ENCODE assay signal across 8 cellular contexts in the genomic region with DNA sequence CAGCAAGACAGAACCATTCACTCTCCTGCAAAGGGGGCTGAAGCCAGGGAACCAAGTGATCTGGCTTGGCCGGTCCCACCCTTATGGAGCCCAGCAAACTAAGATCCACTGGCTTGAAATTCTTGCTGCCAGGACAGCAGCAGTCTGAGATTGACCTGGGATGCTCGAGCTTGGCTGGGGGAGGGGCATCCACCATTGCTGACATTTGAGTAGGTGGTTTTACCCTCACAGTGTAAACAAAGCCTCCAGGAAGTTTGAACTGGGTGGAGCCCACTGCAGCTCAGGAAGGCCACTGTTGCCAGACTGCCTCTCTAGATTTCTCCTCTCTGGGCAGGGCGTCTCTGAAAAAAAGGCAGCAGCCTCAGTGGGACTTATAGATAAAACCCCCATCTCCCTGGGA.
DNase-seq lines count a peak whose midpoint lies in the region; ATAC-seq, FAIRE-seq and TF ChIP-seq lines count a peak whose summit lies in the region.
"Had no signal": no experiment of that assay in that cellular context is flagged by ENCODE, and none has a peak within 500 bp of the region (broad histone marks: within the 10 kb centered on the region; RNA-seq: fewer than 3 reads in every experiment).

No MANE protein-coding gene starts in this region.

- ATAC-seq in CD8-positive, alpha-beta T cell, result no peak
- ATAC-seq in T-helper 17 cell, result no peak
- ATAC-seq in left colon, result peak; percentile 59
- no peak for ATAC-seq in pancreas
- no peak for ATAC-seq in HG03159 (IDR thresholded peaks at IDR 0.05; ENCODE audit: unreplicated experiment)
- ATAC-seq in GM18520 (IDR thresholded peaks at IDR 0.05; ENCODE audit: unreplicated experiment), result no peak

- intact Hi-C loops in CD8-positive, alpha-beta T cell (cut with DNase I, micrococcal nuclease), result loop anchor here in 1 of 2 experiments (5.0 kb wide), 1 partner anchor 37 kb away; no protein-coding TSS in a partner anchor
- intact Hi-C loops in left colon (cut with DNase I, micrococcal nuclease), result no loop called here
- intact Hi-C loops in pancreas (cut with DNase I), result no loop called here

- no peaks in the 10 kb centered on the region for H3K27me3 ChIP-seq in CD8-positive, alpha-beta T cell (ENCODE audit: insufficient read depth, low read length)
- H3K27me3 ChIP-seq in H9 (ENCODE audit: insufficient read depth, low read length) (no peaks in the 10 kb centered on the region), pancreas (no peaks in the 10 kb centered on the region)

- FAIRE-seq in pancreas (lab: Jason Lieb, UNC), result no peak

- H3K23me2 ChIP-seq in H9 (ENCODE audit: insufficient read length, low read depth, low read length, poor library complexity, severe bottlenecking), result no peaks in the 10 kb centered on the region

- H4K91ac ChIP-seq in H9 (ENCODE audit: insufficient read length, low read depth, low read length), result no peak overlapping the region

- no peak overlapping the region for H3T11ph ChIP-seq in H9 (ENCODE audit: low read length)

- WGBS in H9 (ENCODE audit: extremely low coverage, insufficient read length, low lambda C conversion rate), result no CpG with 5 or more reads among the region's 3 CpGs
- WGBS in pancreas, 2 donors, result 57 to 61% methylated on average over 3 of the region's 3 CpGs

- no peak overlapping the region for H3K23ac ChIP-seq in H9 (ENCODE audit: insufficient read length, low read depth, low read length)

- no peak overlapping the region for H4K8ac ChIP-seq in H9 (replicated peaks; ENCODE audit: insufficient read length, low read depth, low read length)

- POLR2A ChIA-PET in CD8-positive, alpha-beta T cell (lab: Charles Lee), result interaction anchor here (0.7 to 1.9 kb wide), 4 partner anchors 10 to 26 kb away, joined by 3 to 6 read pairs (median 3); no protein-coding TSS in a partner anchor

- H2BK12ac ChIP-seq in H9 (ENCODE audit: insufficient read length, low read depth, low read length), result no peak overlapping the region

- H2BK20ac ChIP-seq in H9 (ENCODE audit: low read depth, low read length, poor library complexity, severe bottlenecking), result no peak overlapping the region

- no peak overlapping the region for H3K4ac ChIP-seq in H9 (ENCODE audit: low read depth, low read length)

- no peak overlapping the region for H3K56ac ChIP-seq in H9 (ENCODE audit: insufficient read length, low read depth, low read length)

- H3K18ac ChIP-seq in H9 (ENCODE audit: insufficient read length, low read depth, low read length), result no peak overlapping the region

- no peak overlapping the region for H2AFZ ChIP-seq in H9 (ENCODE audit: low read length)

- H3K79me1 ChIP-seq in H9 (ENCODE audit: insufficient read depth, low read depth, low read length, poor library complexity, severe bottlenecking), result no peaks in the 10 kb centered on the region

- no peaks in the 10 kb centered on the region for H3K79me2 ChIP-seq in H9 (ENCODE audit: insufficient read depth, low read length)

- H3K36me3 ChIP-seq in CD8-positive, alpha-beta T cell (ENCODE audit: insufficient read depth, low read length), result no peaks in the 10 kb centered on the region
- H3K36me3 ChIP-seq in pancreas, result no peaks in the 10 kb centered on the region

- H3K27me3 Mint-ChIP-seq in CD8-positive, alpha-beta T cell (ENCODE audit: low read depth), result no peaks in the 10 kb centered on the region
- peaks cover 15% of the 10 kb centered on the region for H3K27me3 Mint-ChIP-seq in H9 (ENCODE audit: low read depth)
- no peaks in the 10 kb centered on the region for H3K27me3 Mint-ChIP-seq in T-helper 17 cell

- H3K14ac ChIP-seq in H9 (ENCODE audit: insufficient read depth, low read length), result no peak overlapping the region

- no peak overlapping the region for H2BK120ac ChIP-seq in H9 (ENCODE audit: low read depth, low read length, poor library complexity, severe bottlenecking)

- peak in 5 of 7 experiments; percentile 24 to 74 (median 29) for DNase-seq in CD8-positive, alpha-beta T cell
- peak; percentile 80 for DNase-seq in H9
- DNase-seq in T-helper 17 cell, result no peak
- DNase-seq in left colon, result peak; percentile 51 to 64
- DNase-seq in pancreas, result no peak
- DNase-seq: NCI-H1694 treated with DMSO at 0.1 percent for 48 hours had no signal

- H3K27ac ChIP-seq in CD8-positive, alpha-beta T cell (ENCODE audit: low read depth, low read length), result no peak overlapping the region
- H3K27ac ChIP-seq in H9 (ENCODE audit: insufficient read length, low read depth, low read length) (no peak overlapping the region), pancreas (no peak overlapping the region)

- H3K4me2 ChIP-seq in H9 (ENCODE audit: insufficient read depth, insufficient read length, low read length), result no peak overlapping the region

- peak overlapping the region; percentile 80 for H3K27ac Mint-ChIP-seq in CD8-positive, alpha-beta T cell
- H3K27ac Mint-ChIP-seq in H9, result no peak overlapping the region
- peak overlapping the region; percentile 6 for H3K27ac Mint-ChIP-seq in T-helper 17 cell

- H2AK5ac ChIP-seq in H9 (ENCODE audit: insufficient read length, low read length), result no peak overlapping the region

- no peak for TF ChIP-seq CTCF in CD8-positive, alpha-beta T cell (IDR thresholded peaks at IDR 0.05)
- no peak for TF ChIP-seq CTCF in H9 (conservative IDR thresholded peaks at IDR 0.05)
- no peak for TF ChIP-seq CTCF in pancreas (IDR thresholded peaks at IDR 0.05)

- peaks cover 40% of the 10 kb centered on the region for H3K9me3 Mint-ChIP-seq in CD8-positive, alpha-beta T cell
- H3K9me3 Mint-ChIP-seq in H9, result peaks cover under 1 to 8% of the 10 kb centered on the region in 2 experiments; a peak in 3 of 5 replicates

- CTCF ChIA-PET in CD8-positive, alpha-beta T cell (lab: Charles Lee), result interaction anchor here (0.6 to 2.0 kb wide), 3 partner anchors 11 to 130 kb away, joined by 3 to 4 read pairs (median 3); no protein-coding TSS in a partner anchor

- peaks cover 21% of the 10 kb centered on the region for H3K4me1 Mint-ChIP-seq in CD8-positive, alpha-beta T cell (ENCODE audit: low read depth)
- H3K4me1 Mint-ChIP-seq in H9 (peaks cover 15 to 16% of the 10 kb centered on the region in 2 experiments), T-helper 17 cell (peaks cover 2% of the 10 kb centered on the region)

- no peak overlapping the region for H4K5ac ChIP-seq in H9 (ENCODE audit: insufficient read length, low read depth, low read length)

- peaks cover 22% of the 10 kb centered on the region for H3K36me3 Mint-ChIP-seq in CD8-positive, alpha-beta T cell
- H3K36me3 Mint-ChIP-seq in H9 (ENCODE audit: insufficient read depth in 1 of 3, low read depth in 3 of 3) (peaks cover 0 to 5% (median 0%) of the 10 kb centered on the region in 3 experiments; a peak in 1 of 7 replicates), T-helper 17 cell (ENCODE audit: low read depth) (peaks cover 2% of the 10 kb centered on the region)

- peak overlapping the region; percentile 39 for H3K4me3 Mint-ChIP-seq in CD8-positive, alpha-beta T cell
- H3K4me3 Mint-ChIP-seq in H9 (no peak overlapping the region), T-helper 17 cell (peak overlapping the region; percentile 31)

- H4K20me1 ChIP-seq in H9 (ENCODE audit: control insufficient read depth, insufficient read depth, insufficient read length), result no peaks in the 10 kb centered on the region

- H2BK5ac ChIP-seq in H9 (ENCODE audit: insufficient read length, low read length), result no peak overlapping the region

- no peak overlapping the region for H3K9ac ChIP-seq in H9 (ENCODE audit: extremely low read depth, insufficient read length, low read length)

- peak overlapping the region; percentile 45 for H3K4me3 ChIP-seq in CD8-positive, alpha-beta T cell (ENCODE audit: low read depth, low read length)
- H3K4me3 ChIP-seq in pancreas, result no peak overlapping the region

- H3K9me3 ChIP-seq in CD8-positive, alpha-beta T cell (ENCODE audit: low read length), result peaks cover 12% of the 10 kb centered on the region
- H3K9me3 ChIP-seq in H9 (ENCODE audit: control insufficient read depth, low read depth, low read length), result no peaks in the 10 kb centered on the region
- H3K9me3 ChIP-seq in T-helper 17 cell (ENCODE audit: control insufficient read depth, low read length, poor library complexity, severe bottlenecking), result no peaks in the 10 kb centered on the region
- H3K9me3 ChIP-seq in pancreas, result no peaks in the 10 kb centered on the region

- peaks cover 15% of the 10 kb centered on the region for H3K4me1 ChIP-seq in CD8-positive, alpha-beta T cell (ENCODE audit: insufficient read depth, low read length)
- H3K4me1 ChIP-seq in H9 (ENCODE audit: insufficient read depth, low read length) (no peaks in the 10 kb centered on the region; the same call in 1 of the 2 replicates), pancreas (no peaks in the 10 kb centered on the region)

- H2BK15ac ChIP-seq in H9 (ENCODE audit: low read depth, low read length), result no peak overlapping the region

Comparison
In these comparisons a context has a peak if more than half of its experiments do, and no peak if none do; other contexts are left out.
1. DNase-seq: peak in CD8-positive, alpha-beta T cell (5 of 7), H9 (single experiment) and left colon (2 of 2); none in T-helper 17 cell (0 of 3) and pancreas (0 of 6).
2. H3K27ac Mint-ChIP-seq: peak in CD8-positive, alpha-beta T cell (single experiment) and T-helper 17 cell (single experiment); none in H9 (0 of 3).
3. H3K4me3 Mint-ChIP-seq: peak in CD8-positive, alpha-beta T cell (single experiment) and T-helper 17 cell (single experiment); none in H9 (0 of 2).